Comparison of ENCODE assay signal across 16 cellular contexts in genomic region chrY:15593476-15594160, GRCh38.
DNase-seq lines count a peak whose midpoint lies in the region; FAIRE-seq and TF ChIP-seq lines count a peak whose summit lies in the region.
"Had no signal": no experiment of that assay in that cellular context is flagged by ENCODE, and none has a peak within 500 bp of the region (broad histone marks: within the 10 kb centered on the region; RNA-seq: fewer than 3 reads in every experiment).

No MANE protein-coding gene starts in this region.

- no peaks in the 10 kb centered on the region for H3K9me3 ChIP-seq in OCI-LY7 (ENCODE audit: low read length)
- H3K9me3 ChIP-seq: HAP-1 had no signal

- H4K20me1 ChIP-seq in OCI-LY7 (ENCODE audit: insufficient read depth, low read length), result no peaks in the 10 kb centered on the region

- CTCF ChIA-PET in OCI-LY7 (lab: Charles Lee; ENCODE audit: unreplicated experiment), result no interaction called here

- no peaks in the 10 kb centered on the region for H3K79me2 ChIP-seq in OCI-LY7 (ENCODE audit: insufficient read depth, low read depth, low read length)

- no peak overlapping the region for H3K4me3 ChIP-seq in OCI-LY7 (ENCODE audit: low read depth, low read length, poor library complexity, severe bottlenecking)
- H3K4me3 ChIP-seq: HAP-1 had no signal

- H2AFZ ChIP-seq in OCI-LY7 (ENCODE audit: low read length), result no peak overlapping the region

- FAIRE-seq in RCC 7860 (lab: Jason Lieb, UNC), result peak; percentile 8
- FAIRE-seq: GM19239 had no signal

- H3K4me1 ChIP-seq in OCI-LY7 (ENCODE audit: insufficient read depth, low read length, poor library complexity, severe bottlenecking), result peaks cover 9% of the 10 kb centered on the region
- H3K4me1 ChIP-seq: HAP-1 had no signal

- BruUV-seq in OCI-LY7 (replicated peaks; lab: Mats Ljungman, UMichigan), result no TSS peak

- intact Hi-C loops in OCI-LY7 (cut with micrococcal nuclease; ENCODE audit: unreplicated experiment), result no loop called here

- TF ChIP-seq CTCF in OCI-LY7 (conservative IDR thresholded peaks at IDR 0.05; ENCODE audit: low read length), result no peak

- H3K27ac ChIP-seq in OCI-LY7 (ENCODE audit: low read depth, low read length, poor library complexity, severe bottlenecking), result no peak overlapping the region
- H3K27ac ChIP-seq: KMS-11 had no signal

- H3K9me2 ChIP-seq in OCI-LY7 (ENCODE audit: insufficient read depth, low read length), result no peaks in the 10 kb centered on the region

- no peak overlapping the region for H3K4me2 ChIP-seq in OCI-LY7 (ENCODE audit: low read length)
- H3K4me2 ChIP-seq: KMS-11 had no signal

- H3K36me3 ChIP-seq in OCI-LY7 (ENCODE audit: insufficient read depth, low read length), result no peaks in the 10 kb centered on the region
- H3K36me3 ChIP-seq: HAP-1 had no signal

- peak; percentile 5 for DNase-seq in GM03348 (ENCODE audit: low spot score)
- DNase-seq in RCC 7860 (ENCODE audit: low spot score), result peak; percentile 11
- peak; percentile 54 for DNase-seq in fibroblast of peridontal ligament (ENCODE audit: extremely low read depth)
- DNase-seq in activated CD8-positive, alpha-beta memory T cell treated with anti-CD3 and anti-CD28 coated beads for 24 hours, result no peak
- no peak for DNase-seq in NCI-H510A (lab: John Stamatoyannopoulos, UW)
- DNase-seq in C1 segment of cervical spinal cord (lab: John Stamatoyannopoulos, UW), result no peak
- DNase-seq in OCI-LY7 (ENCODE audit: low spot score), result no peak
- DNase-seq: COR-L47, NCI-H1048, NCI-H1436 treated with DMSO at 0.1 percent for 48 hours, NCI-H2081, NCI-H524, SIG-M5 had no signal

- POLR2A ChIA-PET in OCI-LY7 (lab: Charles Lee), result no interaction called here

Comparison
In these comparisons a context has a peak if more than half of its experiments do, and no peak if none do; other contexts are left out.
1. DNase-seq: peak in GM03348 (single experiment), RCC 7860 (single experiment) and fibroblast of peridontal ligament (single experiment); none in activated CD8-positive, alpha-beta memory T cell treated with anti-CD3 and anti-CD28 coated beads for 24 hours (single experiment), NCI-H510A (single experiment), C1 segment of cervical spinal cord (0 of 14) and OCI-LY7 (single experiment).